ENCODE assay signal across 10 cellular contexts in the genomic region with DNA sequence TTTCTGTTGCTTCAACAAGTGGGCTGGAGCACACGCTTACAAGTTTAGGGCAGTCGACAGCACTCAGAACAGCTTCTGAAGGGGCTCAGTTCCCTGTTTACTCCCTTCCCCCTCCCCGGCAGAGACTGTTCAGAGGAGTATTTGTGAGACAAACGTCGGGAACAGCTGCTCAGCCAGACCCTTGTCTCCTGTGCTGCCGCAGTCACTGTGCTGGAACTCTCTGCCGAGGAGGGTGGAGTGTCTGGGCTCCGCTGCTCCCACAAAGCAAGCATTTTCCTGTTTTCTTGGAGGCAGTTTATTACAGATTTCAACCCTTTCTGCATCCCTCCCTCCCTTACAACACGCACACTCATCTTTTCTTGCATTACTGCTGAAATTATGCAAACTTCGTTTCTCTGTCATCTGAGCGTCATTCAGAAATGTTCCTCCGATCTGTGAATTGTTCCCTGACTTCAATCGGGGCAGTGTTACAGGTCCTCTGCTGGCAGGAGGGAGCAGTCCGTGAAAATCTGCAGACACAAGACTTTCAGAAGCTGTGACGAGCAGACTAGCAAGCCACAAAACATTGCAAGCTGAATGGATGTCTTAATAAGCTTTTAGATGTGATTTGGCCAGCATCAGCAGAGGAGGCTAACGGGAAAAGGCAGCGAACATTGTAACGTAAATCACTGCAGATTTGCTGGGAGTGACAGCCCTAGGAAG.
DNase-seq lines count a peak whose midpoint lies in the region; ATAC-seq, FAIRE-seq and TF ChIP-seq lines count a peak whose summit lies in the region.
"Had no signal": no experiment of that assay in that cellular context is flagged by ENCODE, and none has a peak within 500 bp of the region (broad histone marks: within the 10 kb centered on the region; RNA-seq: fewer than 3 reads in every experiment).

No MANE protein-coding gene starts in this region.

- H3K9me3 ChIP-seq in astrocyte (ENCODE audit: insufficient read depth, low read depth, low read length) (no peaks in the 10 kb centered on the region), gastrocnemius medialis (no peaks in the 10 kb centered on the region), mucosa of descending colon (no peaks in the 10 kb centered on the region)

- peaks cover 2% of the 10 kb centered on the region for H3K36me3 Mint-ChIP-seq in astrocyte (ENCODE audit: low read depth, unreplicated experiment)

- H4K20me1 ChIP-seq in astrocyte (ENCODE audit: insufficient read depth, low read length): peaks cover 6% of the 10 kb centered on the region
- H4K20me1 ChIP-seq: BLaER1 treated with 17β-estradiol and CSF1 and Interleukin-3, amounts not matched to agents 10 nM and 100 nM had no signal

- H3K27me3 ChIP-seq in astrocyte (ENCODE audit: insufficient read depth, low read length) (peaks cover 27% of the 10 kb centered on the region), gastrocnemius medialis (no peaks in the 10 kb centered on the region)
- H3K27me3 ChIP-seq: BLaER1 treated with 17β-estradiol and CSF1 and Interleukin-3, amounts not matched to agents 10 nM and 100 nM had no signal

- peak; percentile 49 to 75 for ATAC-seq in gastrocnemius medialis
- no peak for ATAC-seq in HG03159 (IDR thresholded peaks at IDR 0.05; ENCODE audit: unreplicated experiment)
- ATAC-seq in HG03025 (IDR thresholded peaks at IDR 0.05; ENCODE audit: low FRiP score, unreplicated experiment): no peak
- no peak for ATAC-seq in mucosa of descending colon
- no peak for ATAC-seq in GM21367 (IDR thresholded peaks at IDR 0.05; ENCODE audit: unreplicated experiment)

- no peak overlapping the region for H3K27ac Mint-ChIP-seq in astrocyte (ENCODE audit: unreplicated experiment)

- in situ Hi-C loops in gastrocnemius medialis (cut with MboI; ENCODE audit: low sequenced_read_pairs in 4 of 4): no loop called here

- DNase-seq in HEK293T (ENCODE audit: extremely low spot score) (no peak), astrocyte (ENCODE audit: low read depth) (no peak), hypothalamus (lab: John Stamatoyannopoulos, UW) (peak in 39 of 51 donors; percentile 4 to 77 (median 28)), gastrocnemius medialis (no peak), mucosa of descending colon (no peak)
- DNase-seq: activated T-cell treated with anti-CD3 and anti-CD28 coated beads for 4 hours had no signal

- TF ChIP-seq CTCF in astrocyte (IDR thresholded peaks at IDR 0.05; ENCODE audit: insufficient read depth, low read depth, low read length) (peak; percentile 4), gastrocnemius medialis (IDR thresholded peaks at IDR 0.05 in 4 of 5, conservative IDR thresholded peaks at IDR 0.05 in 1 of 5) (no peak), mucosa of descending colon (IDR thresholded peaks at IDR 0.05) (no peak)

- H3K79me2 ChIP-seq in astrocyte (ENCODE audit: insufficient read depth, low read length): no peaks in the 10 kb centered on the region

- POLR2A ChIA-PET in HEK293T (lab: Yijun Ruan, JAX): no interaction called here

- H3K4me1 ChIP-seq in astrocyte (ENCODE audit: insufficient read depth, low read length) (peaks cover 10% of the 10 kb centered on the region), gastrocnemius medialis (peaks cover 7 to 20% of the 10 kb centered on the region in 2 donors), mucosa of descending colon (ENCODE audit: low read depth) (no peaks in the 10 kb centered on the region)
- H3K4me1 ChIP-seq: BLaER1 treated with 17β-estradiol and CSF1 and Interleukin-3, amounts not matched to agents 10 nM and 100 nM had no signal

- CTCF ChIA-PET in HEK293T (lab: Yijun Ruan, JAX): no interaction called here

- H3K4me3 ChIP-seq in astrocyte (ENCODE audit: insufficient read depth, low read depth, low read length) (no peak overlapping the region), gastrocnemius medialis (peak overlapping the region; percentile 41 to 65 (median 48)), mucosa of descending colon (no peak overlapping the region)
- H3K4me3 ChIP-seq: BLaER1 treated with 17β-estradiol and CSF1 and Interleukin-3, amounts not matched to agents 10 nM and 100 nM had no signal

- H3K4me1 Mint-ChIP-seq in astrocyte (ENCODE audit: low read depth, unreplicated experiment): peaks cover 55% of the 10 kb centered on the region

- FAIRE-seq in astrocyte (lab: Jason Lieb, UNC): no peak

- H3K36me3 ChIP-seq in astrocyte (ENCODE audit: insufficient read depth, low read length) (no peaks in the 10 kb centered on the region), gastrocnemius medialis (no peaks in the 10 kb centered on the region), mucosa of descending colon (ENCODE audit: low read depth) (no peaks in the 10 kb centered on the region)
- H3K36me3 ChIP-seq: BLaER1 treated with 17β-estradiol and CSF1 and Interleukin-3, amounts not matched to agents 10 nM and 100 nM had no signal

- H2AFZ ChIP-seq in astrocyte (ENCODE audit: low read depth, low read length): no peak overlapping the region

- no peak overlapping the region for H3K9ac ChIP-seq in astrocyte (ENCODE audit: low read length)
- H3K9ac ChIP-seq: BLaER1 treated with 17β-estradiol and CSF1 and Interleukin-3, amounts not matched to agents 10 nM and 100 nM had no signal

- peaks cover 1% of the 10 kb centered on the region for H3K9me3 Mint-ChIP-seq in astrocyte (ENCODE audit: unreplicated experiment)

- H3K4me2 ChIP-seq in astrocyte (ENCODE audit: low read length): peak overlapping the region; percentile 75
- H3K4me2 ChIP-seq: BLaER1 treated with 17β-estradiol and CSF1 and Interleukin-3, amounts not matched to agents 10 nM and 100 nM had no signal

- TF ChIP-seq POLR2A in gastrocnemius medialis (IDR thresholded peaks at IDR 0.05): no peak

- H3K27me3 Mint-ChIP-seq in astrocyte (ENCODE audit: low read depth, unreplicated experiment): no peaks in the 10 kb centered on the region

- peak overlapping the region; percentile 61 for H3K4me3 Mint-ChIP-seq in astrocyte (ENCODE audit: unreplicated experiment)

- H3K27ac ChIP-seq in astrocyte (ENCODE audit: low read depth, low read length) (no peak overlapping the region), gastrocnemius medialis (no peak overlapping the region)
- H3K27ac ChIP-seq: BLaER1 treated with 17β-estradiol and CSF1 and Interleukin-3, amounts not matched to agents 10 nM and 100 nM had no signal

- intact Hi-C loops in gastrocnemius medialis (cut with DNase I; ENCODE audit: low total_unique reads) (no loop called here), mucosa of descending colon (cut with DNase I, micrococcal nuclease) (no loop called here)

TF ChIP-seq in HEK293T, 16 proteins besides CTCF, POLR2A, EP300 and RAD21:
- TF ChIP-seq LEF1 (IDR thresholded peaks at IDR 0.05; ENCODE audit: borderline replicate concordance): no peak
- TF ChIP-seq, protein P1, sequence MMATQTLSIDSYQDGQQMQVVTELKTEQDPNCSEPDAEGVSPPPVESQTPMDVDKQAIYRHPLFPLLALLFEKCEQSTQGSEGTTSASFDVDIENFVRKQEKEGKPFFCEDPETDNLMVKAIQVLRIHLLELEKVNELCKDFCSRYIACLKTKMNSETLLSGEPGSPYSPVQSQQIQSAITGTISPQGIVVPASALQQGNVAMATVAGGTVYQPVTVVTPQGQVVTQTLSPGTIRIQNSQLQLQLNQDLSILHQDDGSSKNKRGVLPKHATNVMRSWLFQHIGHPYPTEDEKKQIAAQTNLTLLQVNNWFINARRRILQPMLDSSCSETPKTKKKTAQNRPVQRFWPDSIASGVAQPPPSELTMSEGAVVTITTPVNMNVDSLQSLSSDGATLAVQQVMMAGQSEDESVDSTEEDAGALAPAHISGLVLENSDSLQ (IDR thresholded peaks at IDR 0.05): peak; percentile 74

Comparison
In these comparisons a context has a peak if more than half of its experiments do, and no peak if none do; other contexts are left out.
1. DNase-seq: peak in hypothalamus (39 of 51); none in HEK293T (single experiment), astrocyte (single experiment), gastrocnemius medialis (0 of 2) and mucosa of descending colon (0 of 3).
2. H3K4me3 ChIP-seq: peak in gastrocnemius medialis (4 of 4); none in astrocyte (single experiment) and mucosa of descending colon (single experiment).
3. ATAC-seq: peak in gastrocnemius medialis (2 of 2); none in HG03159 (single experiment), HG03025 (single experiment), mucosa of descending colon (single experiment) and GM21367 (single experiment).